14 cellular contexts compared by ENCODE assay signal in genomic region chr12:6780573-6780972, GRCh38.
DNase-seq lines count a peak whose midpoint lies in the region; ATAC-seq lines count a peak whose summit lies in the region.
"Had no signal": no experiment of that assay in that cellular context is flagged by ENCODE, and none has a peak within 500 bp of the region (broad histone marks: within the 10 kb centered on the region; RNA-seq: fewer than 3 reads in every experiment).

No MANE protein-coding gene starts in this region.

- no peaks in the 10 kb centered on the region for H3K9me3 Mint-ChIP-seq in activated T-cell treated with anti-CD3 and anti-CD28 coated beads, Interleukin-2, amount 50 U/mL, for 24 hours
- H3K9me3 Mint-ChIP-seq in activated naive CD8-positive, alpha-beta T cell treated with anti-CD3 and anti-CD28 coated beads, Interleukin-2, amount 50 U/mL, for 24 hours, result no peaks in the 10 kb centered on the region
- no peaks in the 10 kb centered on the region for H3K9me3 Mint-ChIP-seq in stimulated activated memory B cell treated with anti-CD40 and anti-IgM and Interleukin-4, amounts not matched to agents 10 μg/mL and 1 μg/mL and 100 μg/mL, for 72 hours
- H3K9me3 Mint-ChIP-seq: nephron progenitor cell, type B pancreatic cell had no signal

- peak overlapping the region; percentile 57 for H3K4me3 Mint-ChIP-seq in activated T-cell treated with anti-CD3 and anti-CD28 coated beads, Interleukin-2, amount 50 U/mL, for 24 hours
- H3K4me3 Mint-ChIP-seq in activated naive CD8-positive, alpha-beta T cell treated with anti-CD3 and anti-CD28 coated beads, Interleukin-2, amount 50 U/mL, for 24 hours, result peak overlapping the region; percentile 77
- H3K4me3 Mint-ChIP-seq in stimulated activated memory B cell treated with anti-CD40 and anti-IgM and Interleukin-4, amounts not matched to agents 10 μg/mL and 1 μg/mL and 100 μg/mL, for 72 hours, result peak overlapping the region; percentile 40
- H3K4me3 Mint-ChIP-seq: nephron progenitor cell, type B pancreatic cell had no signal

- no peaks in the 10 kb centered on the region for H3K27me3 Mint-ChIP-seq in activated T-cell treated with anti-CD3 and anti-CD28 coated beads, Interleukin-2, amount 50 U/mL, for 24 hours
- peaks cover 2% of the 10 kb centered on the region for H3K27me3 Mint-ChIP-seq in activated naive CD8-positive, alpha-beta T cell treated with anti-CD3 and anti-CD28 coated beads, Interleukin-2, amount 50 U/mL, for 24 hours
- peaks cover 34% of the 10 kb centered on the region for H3K27me3 Mint-ChIP-seq in stimulated activated memory B cell treated with anti-CD40 and anti-IgM and Interleukin-4, amounts not matched to agents 10 μg/mL and 1 μg/mL and 100 μg/mL, for 72 hours

- no peak for DNase-seq in activated T-cell treated with anti-CD3 and anti-CD28 coated beads, Interleukin-2, amount 50 U/mL, for 24 hours
- DNase-seq in activated T-cell treated with anti-CD3 and anti-CD28 coated beads for 4 hours (no peak), GM03348 (ENCODE audit: low spot score) (no peak), NCI-H2029 (lab: John Stamatoyannopoulos, UW) (no peak), glomerular visceral epithelial cell (ENCODE audit: extremely low spot score) (no peak)
- peak; percentile 51 for DNase-seq in activated naive CD8-positive, alpha-beta T cell treated with anti-CD3 and anti-CD28 coated beads, Interleukin-2, amount 50 U/mL, for 24 hours
- DNase-seq: GM23248, NCI-H1417 treated with DMSO at 0.1 percent for 48 hours, NCI-H774, nephron progenitor cell, SK-N-SH had no signal

- H3K36me3 ChIP-seq in KOPT-K1 (ENCODE audit: insufficient read depth, low read length), result no peaks in the 10 kb centered on the region

- ATAC-seq in activated naive CD8-positive, alpha-beta T cell treated with anti-CD3 and anti-CD28 coated beads, Interleukin-2, amount 50 U/mL, for 24 hours, result peak; percentile 80
- peak; percentile 73 for ATAC-seq in stimulated activated memory B cell treated with anti-CD40 and anti-IgM and Interleukin-4, amounts not matched to agents 10 μg/mL and 1 μg/mL and 100 μg/mL, for 72 hours

- H3K27ac Mint-ChIP-seq in activated T-cell treated with anti-CD3 and anti-CD28 coated beads, Interleukin-2, amount 50 U/mL, for 24 hours, result peak overlapping the region; percentile 91
- H3K27ac Mint-ChIP-seq in activated naive CD8-positive, alpha-beta T cell treated with anti-CD3 and anti-CD28 coated beads, Interleukin-2, amount 50 U/mL, for 24 hours, result peak overlapping the region; percentile 92
- H3K27ac Mint-ChIP-seq in stimulated activated memory B cell treated with anti-CD40 and anti-IgM and Interleukin-4, amounts not matched to agents 10 μg/mL and 1 μg/mL and 100 μg/mL, for 72 hours, result no peak overlapping the region
- H3K27ac Mint-ChIP-seq: nephron progenitor cell had no signal

- peaks cover 88% of the 10 kb centered on the region for H3K4me1 Mint-ChIP-seq in activated T-cell treated with anti-CD3 and anti-CD28 coated beads, Interleukin-2, amount 50 U/mL, for 24 hours (ENCODE audit: low read depth)
- H3K4me1 Mint-ChIP-seq in activated naive CD8-positive, alpha-beta T cell treated with anti-CD3 and anti-CD28 coated beads, Interleukin-2, amount 50 U/mL, for 24 hours, result peaks cover 91% of the 10 kb centered on the region
- peaks cover 49% of the 10 kb centered on the region for H3K4me1 Mint-ChIP-seq in stimulated activated memory B cell treated with anti-CD40 and anti-IgM and Interleukin-4, amounts not matched to agents 10 μg/mL and 1 μg/mL and 100 μg/mL, for 72 hours

- peaks cover 32% of the 10 kb centered on the region for H3K36me3 Mint-ChIP-seq in activated T-cell treated with anti-CD3 and anti-CD28 coated beads, Interleukin-2, amount 50 U/mL, for 24 hours (ENCODE audit: low read depth)
- H3K36me3 Mint-ChIP-seq in activated naive CD8-positive, alpha-beta T cell treated with anti-CD3 and anti-CD28 coated beads, Interleukin-2, amount 50 U/mL, for 24 hours (ENCODE audit: low read depth), result peaks cover 31% of the 10 kb centered on the region
- H3K36me3 Mint-ChIP-seq in stimulated activated memory B cell treated with anti-CD40 and anti-IgM and Interleukin-4, amounts not matched to agents 10 μg/mL and 1 μg/mL and 100 μg/mL, for 72 hours, result no peaks in the 10 kb centered on the region

- no peaks in the 10 kb centered on the region for H3K9me3 ChIP-seq in KOPT-K1 (ENCODE audit: insufficient read depth, low read length, poor library complexity, severe bottlenecking)
- H3K9me3 ChIP-seq: SK-N-SH had no signal

- peak overlapping the region; percentile 34 for H3K27ac ChIP-seq in KOPT-K1 (ENCODE audit: low read depth, low read length, poor library complexity, severe bottlenecking)
- H3K27ac ChIP-seq: GM23248 had no signal
